ENCODE assay signal across 21 cellular contexts in the genomic region with DNA sequence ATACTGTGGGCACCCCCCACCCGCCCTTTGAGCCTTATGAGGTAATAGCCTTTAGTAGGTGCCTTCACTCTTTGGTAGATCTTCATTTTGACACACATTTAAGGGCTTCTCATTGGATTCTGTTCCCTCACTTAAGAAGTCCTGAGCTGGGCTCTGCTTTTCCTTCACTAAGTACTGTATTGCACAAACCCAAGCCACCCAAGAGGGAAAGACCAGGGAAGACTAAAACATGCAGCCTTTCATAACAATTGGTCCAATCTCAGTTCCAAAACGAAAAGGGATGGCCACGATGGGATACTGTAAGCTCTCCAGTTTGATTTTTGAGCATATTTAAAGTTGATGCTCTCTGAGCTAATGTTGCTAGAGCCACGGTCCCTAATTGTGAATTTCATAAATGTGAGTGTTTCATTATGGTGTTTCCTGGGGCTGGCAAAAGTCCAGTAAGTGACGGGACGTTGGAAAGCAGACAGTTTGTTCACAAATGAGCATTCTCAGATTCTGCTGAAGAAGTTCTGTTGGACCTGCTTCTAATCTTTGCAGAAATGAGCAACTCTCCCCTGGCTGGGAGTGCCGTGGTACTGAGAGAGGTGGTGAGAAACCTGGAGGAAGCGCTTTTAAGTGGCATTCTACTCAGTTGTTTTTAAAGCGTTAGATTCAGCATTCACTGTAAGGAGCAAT. TPM values are rescaled to one million over a fixed set of nuclear protein-coding genes. Genes with fewer than 3 reads are reported as not detected.
DNase-seq lines count a peak whose midpoint lies in the region; ATAC-seq lines count a peak whose summit lies in the region.
"Had no signal": no experiment of that assay in that cellular context is flagged by ENCODE, and none has a peak within 500 bp of the region (broad histone marks: within the 10 kb centered on the region; RNA-seq: fewer than 3 reads in every experiment).

No MANE protein-coding gene starts in this region.

- H3K9me3 ChIP-seq in skeletal muscle satellite cell (replicated peaks; ENCODE audit: low read length), result no peaks in the 10 kb centered on the region
- H3K9me3 ChIP-seq: SK-N-SH had no signal

- DNase-seq in G401 (ENCODE audit: low spot score) (peak; percentile 61), cerebellar cortex (ENCODE audit: low spot score) (peak; percentile 47), left cardiac atrium (peak; percentile 32), NCI-H2171 (lab: John Stamatoyannopoulos, UW) (no peak)
- no peak for DNase-seq in activated CD4-positive, CD25-positive, alpha-beta regulatory T cell treated with anti-CD3 and anti-CD28 coated beads, Interleukin-2, amount 50 U/mL, for 72 hours
- DNase-seq: activated CD4-positive, CD25-positive, alpha-beta regulatory T cell; brain microvascular endothelial cell; DMS 273 treated with DMSO at 0.1 percent for 48 hours; NCI-H1436; NCI-H2171 treated with DMSO at 0.1 percent for 48 hours; occipital lobe; PC-3; SK-N-SH; stimulated activated CD4-positive, alpha-beta T cell treated with anti-CD3 and anti-CD28 coated beads, Interleukin-2, amount 100 ng/mL, for 24 hours; stimulated activated naive CD8-positive, alpha-beta T cell treated with anti-CD3 and anti-CD28 coated beads, Interleukin-15, Interleukin-2, amounts not matched to agents 100 U/mL and 50 U/mL, for 24 hours; T-helper 9 cell had no signal

- no peak overlapping the region for H3K4me3 ChIP-seq in skeletal muscle satellite cell (ENCODE audit: low read length)

- H3K9ac ChIP-seq in skeletal muscle satellite cell (ENCODE audit: low read depth, low read length), result no peak overlapping the region
- H3K9ac ChIP-seq: SK-N-SH had no signal

- ATAC-seq in left cardiac atrium (peak in 1 of 2 donors; percentile 25), HG02623 (IDR thresholded peaks at IDR 0.05; ENCODE audit: unreplicated experiment) (no peak), GM18520 (IDR thresholded peaks at IDR 0.05; ENCODE audit: unreplicated experiment) (no peak)
- ATAC-seq: activated naive CD4-positive, alpha-beta T cell treated with anti-CD3 and anti-CD28 coated beads, Interleukin-2, amount 50 U/mL, for 72 hours; PC-3; stimulated activated naive CD8-positive, alpha-beta T cell treated with anti-CD3 and anti-CD28 coated beads, Interleukin-15, Interleukin-2, amounts not matched to agents 100 U/mL and 50 U/mL, for 24 hours had no signal

- H3K4me1 ChIP-seq in skeletal muscle satellite cell (ENCODE audit: control insufficient read depth, insufficient read depth, low read length), result no peaks in the 10 kb centered on the region

- H3K4me2 ChIP-seq in skeletal muscle satellite cell (ENCODE audit: low read length), result peak overlapping the region; percentile 37
- H3K4me2 ChIP-seq: SK-N-SH had no signal

- in situ Hi-C loops in G401 (cut with HindIII; ENCODE audit: low sequenced_read_pairs), result no loop called here

- intact Hi-C loops in left cardiac atrium (cut with DNase I), result no loop called here

- no peaks in the 10 kb centered on the region for H3K36me3 ChIP-seq in skeletal muscle satellite cell (ENCODE audit: insufficient read depth, low read length)
- H3K36me3 ChIP-seq: brain microvascular endothelial cell had no signal

- no peaks in the 10 kb centered on the region for H3K27me3 ChIP-seq in skeletal muscle satellite cell (ENCODE audit: control insufficient read depth, insufficient read depth, low read length)
- H3K27me3 ChIP-seq: brain microvascular endothelial cell had no signal

RNA-seq across cellular contexts. Expression of gene SSPN, which starts 9.4 kb away (rescaled TPM):
- 1.7 and 2.9 TPM in 2 replicates for total RNA-seq in G401 (2014; rRNA removed; shearing (Covaris generic))
- total RNA-seq in left cardiac atrium, result 100 to 1,000 TPM; 103 to 114 TPM
- 1.0 and 5.2 TPM in 2 replicates for total RNA-seq in skeletal muscle satellite cell (2012; rRNA removed)
- total RNA-seq: activated CD8-positive, alpha-beta memory T cell treated with anti-CD3 and anti-CD28 coated beads for 36 hours; activated naive CD4-positive, alpha-beta T cell treated with anti-CD3 and anti-CD28 coated beads, Interleukin-2, amount 50 U/mL, for 72 hours had no signal

Comparison
In these comparisons a context has a peak if more than half of its experiments do, and no peak if none do; other contexts are left out.
1. DNase-seq: peak in G401 (single experiment), cerebellar cortex (single experiment) and left cardiac atrium (single experiment); none in NCI-H2171 (single experiment) and activated CD4-positive, CD25-positive, alpha-beta regulatory T cell treated with anti-CD3 and anti-CD28 coated beads, Interleukin-2, amount 50 U/mL, for 72 hours (single experiment).
2. RNA of gene SSPN, which starts 9.4 kb away (total RNA-seq): 103 to 114 TPM in left cardiac atrium; 1.7 to 2.9 TPM in G401; every median in the first group is over 10 times any median in the second.